Comparison of ENCODE assay signal across 1 cellular context in genomic region chr11:47407746-47408590, GRCh38.
A peak's percentile ranks its signal among the peaks of the same experiment; 100 is the strongest.
TF ChIP-seq lines count a peak whose summit lies in the region.

Gene SLC39A13, plus strand, starts transcription at chr11:47408590. Its CDS starts 1,505 bp downstream, at chr11:47410095.

TF ChIP-seq in HepG2, 621 proteins besides CTCF, POLR2A, EP300 and RAD21 (continued from another document and continues in another):
- peak; percentile 83; the same call in 1 of the 2 replicates for TF ChIP-seq ARID4A (CRISPR knock-in tag; IDR thresholded peaks at IDR 0.05; ENCODE audit: borderline replicate concordance)
- no peak for TF ChIP-seq CAMTA2 (CRISPR knock-in tag; IDR thresholded peaks at IDR 0.05; ENCODE audit: borderline replicate concordance)
- no peak for TF ChIP-seq SNAPC2 (CRISPR knock-in tag; IDR thresholded peaks at IDR 0.05)
- 0 out of 2 replicates have a peak, but pooled peaks have one; percentile 44 for TF ChIP-seq ZFP37 (CRISPR knock-in tag; IDR thresholded peaks at IDR 0.05; ENCODE audit: borderline replicate concordance)
- TF ChIP-seq RBFOX2 (IDR thresholded peaks at IDR 0.05; ENCODE audit: low read depth, low read length): peak; percentile 94
- peak; percentile 58; the same call in 1 of the 2 replicates for TF ChIP-seq HNF1B (CRISPR knock-in tag; IDR thresholded peaks at IDR 0.05)
- TF ChIP-seq KMT2B (CRISPR knock-in tag; IDR thresholded peaks at IDR 0.05): peak; percentile 49; the same call in 1 of the 2 replicates
- TF ChIP-seq ZNF329 (CRISPR knock-in tag; IDR thresholded peaks at IDR 0.05; ENCODE audit: low read depth): peak; percentile 46; the same call in 1 of the 2 replicates
- TF ChIP-seq CERS6 (CRISPR knock-in tag; IDR thresholded peaks at IDR 0.05): no peak
- TF ChIP-seq, protein P1, sequence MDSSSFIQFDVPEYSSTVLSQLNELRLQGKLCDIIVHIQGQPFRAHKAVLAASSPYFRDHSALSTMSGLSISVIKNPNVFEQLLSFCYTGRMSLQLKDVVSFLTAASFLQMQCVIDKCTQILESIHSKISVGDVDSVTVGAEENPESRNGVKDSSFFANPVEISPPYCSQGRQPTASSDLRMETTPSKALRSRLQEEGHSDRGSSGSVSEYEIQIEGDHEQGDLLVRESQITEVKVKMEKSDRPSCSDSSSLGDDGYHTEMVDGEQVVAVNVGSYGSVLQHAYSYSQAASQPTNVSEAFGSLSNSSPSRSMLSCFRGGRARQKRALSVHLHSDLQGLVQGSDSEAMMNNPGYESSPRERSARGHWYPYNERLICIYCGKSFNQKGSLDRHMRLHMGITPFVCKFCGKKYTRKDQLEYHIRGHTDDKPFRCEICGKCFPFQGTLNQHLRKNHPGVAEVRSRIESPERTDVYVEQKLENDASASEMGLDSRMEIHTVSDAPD (CRISPR knock-in tag; IDR thresholded peaks at IDR 0.05): no peak; the same call in 1 of the 2 replicates
- no peak for TF ChIP-seq NR2F1 (CRISPR knock-in tag; IDR thresholded peaks at IDR 0.05)
- TF ChIP-seq, protein P2, sequence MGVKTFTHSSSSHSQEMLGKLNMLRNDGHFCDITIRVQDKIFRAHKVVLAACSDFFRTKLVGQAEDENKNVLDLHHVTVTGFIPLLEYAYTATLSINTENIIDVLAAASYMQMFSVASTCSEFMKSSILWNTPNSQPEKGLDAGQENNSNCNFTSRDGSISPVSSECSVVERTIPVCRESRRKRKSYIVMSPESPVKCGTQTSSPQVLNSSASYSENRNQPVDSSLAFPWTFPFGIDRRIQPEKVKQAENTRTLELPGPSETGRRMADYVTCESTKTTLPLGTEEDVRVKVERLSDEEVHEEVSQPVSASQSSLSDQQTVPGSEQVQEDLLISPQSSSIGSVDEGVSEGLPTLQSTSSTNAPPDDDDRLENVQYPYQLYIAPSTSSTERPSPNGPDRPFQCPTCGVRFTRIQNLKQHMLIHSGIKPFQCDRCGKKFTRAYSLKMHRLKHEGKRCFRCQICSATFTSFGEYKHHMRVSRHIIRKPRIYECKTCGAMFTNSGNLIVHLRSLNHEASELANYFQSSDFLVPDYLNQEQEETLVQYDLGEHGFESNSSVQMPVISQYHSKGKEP (CRISPR knock-in tag; IDR thresholded peaks at IDR 0.05): no peak
- TF ChIP-seq, protein P3, sequence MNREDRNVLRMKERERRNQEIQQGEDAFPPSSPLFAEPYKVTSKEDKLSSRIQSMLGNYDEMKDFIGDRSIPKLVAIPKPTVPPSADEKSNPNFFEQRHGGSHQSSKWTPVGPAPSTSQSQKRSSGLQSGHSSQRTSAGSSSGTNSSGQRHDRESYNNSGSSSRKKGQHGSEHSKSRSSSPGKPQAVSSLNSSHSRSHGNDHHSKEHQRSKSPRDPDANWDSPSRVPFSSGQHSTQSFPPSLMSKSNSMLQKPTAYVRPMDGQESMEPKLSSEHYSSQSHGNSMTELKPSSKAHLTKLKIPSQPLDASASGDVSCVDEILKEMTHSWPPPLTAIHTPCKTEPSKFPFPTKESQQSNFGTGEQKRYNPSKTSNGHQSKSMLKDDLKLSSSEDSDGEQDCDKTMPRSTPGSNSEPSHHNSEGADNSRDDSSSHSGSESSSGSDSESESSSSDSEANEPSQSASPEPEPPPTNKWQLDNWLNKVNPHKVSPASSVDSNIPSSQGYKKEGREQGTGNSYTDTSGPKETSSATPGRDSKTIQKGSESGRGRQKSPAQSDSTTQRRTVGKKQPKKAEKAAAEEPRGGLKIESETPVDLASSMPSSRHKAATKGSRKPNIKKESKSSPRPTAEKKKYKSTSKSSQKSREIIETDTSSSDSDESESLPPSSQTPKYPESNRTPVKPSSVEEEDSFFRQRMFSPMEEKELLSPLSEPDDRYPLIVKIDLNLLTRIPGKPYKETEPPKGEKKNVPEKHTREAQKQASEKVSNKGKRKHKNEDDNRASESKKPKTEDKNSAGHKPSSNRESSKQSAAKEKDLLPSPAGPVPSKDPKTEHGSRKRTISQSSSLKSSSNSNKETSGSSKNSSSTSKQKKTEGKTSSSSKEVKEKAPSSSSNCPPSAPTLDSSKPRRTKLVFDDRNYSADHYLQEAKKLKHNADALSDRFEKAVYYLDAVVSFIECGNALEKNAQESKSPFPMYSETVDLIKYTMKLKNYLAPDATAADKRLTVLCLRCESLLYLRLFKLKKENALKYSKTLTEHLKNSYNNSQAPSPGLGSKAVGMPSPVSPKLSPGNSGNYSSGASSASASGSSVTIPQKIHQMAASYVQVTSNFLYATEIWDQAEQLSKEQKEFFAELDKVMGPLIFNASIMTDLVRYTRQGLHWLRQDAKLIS (CRISPR knock-in tag; IDR thresholded peaks at IDR 0.05): no peak
- TF ChIP-seq KDM3A (CRISPR knock-in tag; IDR thresholded peaks at IDR 0.05; ENCODE audit: low read depth): peak; percentile 82
- TF ChIP-seq BRD4 (CRISPR knock-in tag; IDR thresholded peaks at IDR 0.05): no peak
- no peak for TF ChIP-seq ZFP41 (CRISPR knock-in tag; IDR thresholded peaks at IDR 0.05; ENCODE audit: borderline replicate concordance)
- peak; percentile 99 for TF ChIP-seq KAT8 (CRISPR knock-in tag; IDR thresholded peaks at IDR 0.05)
- no peak for TF ChIP-seq NPAS2 (CRISPR knock-in tag; IDR thresholded peaks at IDR 0.05; ENCODE audit: borderline replicate concordance)
- TF ChIP-seq NFKB2 (CRISPR knock-in tag; IDR thresholded peaks at IDR 0.05; ENCODE audit: borderline replicate concordance): peak; percentile 63; the same call in 1 of the 2 replicates
- TF ChIP-seq ZNF646 (CRISPR knock-in tag; IDR thresholded peaks at IDR 0.05): no peak
- no peak for TF ChIP-seq HNF4G (IDR thresholded peaks at IDR 0.05; ENCODE audit: borderline replicate concordance, low read depth, low read length)
- peak; percentile 19; the same call in 1 of the 2 replicates for TF ChIP-seq HNF4G (CRISPR knock-in tag; IDR thresholded peaks at IDR 0.05; ENCODE audit: borderline replicate concordance, low read depth)
- TF ChIP-seq ZMYM2 (CRISPR knock-in tag; IDR thresholded peaks at IDR 0.05): no peak
- peak; percentile 53; the same call in 1 of the 2 replicates for TF ChIP-seq ZNF33B (CRISPR knock-in tag; IDR thresholded peaks at IDR 0.05)
- TF ChIP-seq ZNF235 (CRISPR knock-in tag; IDR thresholded peaks at IDR 0.05; ENCODE audit: borderline replicate concordance): no peak; the same call in 1 of the 2 replicates
- TF ChIP-seq ZBTB20 (CRISPR knock-in tag; IDR thresholded peaks at IDR 0.05; ENCODE audit: borderline replicate concordance, low read depth): peak; percentile 32; the same call in 1 of the 2 replicates
- TF ChIP-seq ZNF549 (CRISPR knock-in tag; IDR thresholded peaks at IDR 0.05): no peak
- TF ChIP-seq ZNF282 (IDR thresholded peaks at IDR 0.05; ENCODE audit: partially characterized antibody): no peak
- TF ChIP-seq TERF1 (CRISPR knock-in tag; IDR thresholded peaks at IDR 0.05): 0 out of 2 replicates have a peak, but pooled peaks have one; percentile 45
- 0 out of 2 replicates have a peak, but pooled peaks have one; percentile 63 for TF ChIP-seq ZNF468 (CRISPR knock-in tag; IDR thresholded peaks at IDR 0.05)
- TF ChIP-seq TOE1 (CRISPR knock-in tag; IDR thresholded peaks at IDR 0.05): 0 out of 2 replicates have a peak, but pooled peaks have one; percentile 67
- TF ChIP-seq SRSF4 (IDR thresholded peaks at IDR 0.05; ENCODE audit: low read depth, low read length, poor library complexity, severe bottlenecking): no peak
- TF ChIP-seq ZNF205 (CRISPR knock-in tag; IDR thresholded peaks at IDR 0.05): no peak
- TF ChIP-seq SMAD3 (CRISPR knock-in tag; IDR thresholded peaks at IDR 0.05): no peak; the same call in 1 of the 2 replicates
- TF ChIP-seq ZNF776 (CRISPR knock-in tag; IDR thresholded peaks at IDR 0.05): peak; percentile 48; the same call in 1 of the 2 replicates
